In the genomic region with DNA sequence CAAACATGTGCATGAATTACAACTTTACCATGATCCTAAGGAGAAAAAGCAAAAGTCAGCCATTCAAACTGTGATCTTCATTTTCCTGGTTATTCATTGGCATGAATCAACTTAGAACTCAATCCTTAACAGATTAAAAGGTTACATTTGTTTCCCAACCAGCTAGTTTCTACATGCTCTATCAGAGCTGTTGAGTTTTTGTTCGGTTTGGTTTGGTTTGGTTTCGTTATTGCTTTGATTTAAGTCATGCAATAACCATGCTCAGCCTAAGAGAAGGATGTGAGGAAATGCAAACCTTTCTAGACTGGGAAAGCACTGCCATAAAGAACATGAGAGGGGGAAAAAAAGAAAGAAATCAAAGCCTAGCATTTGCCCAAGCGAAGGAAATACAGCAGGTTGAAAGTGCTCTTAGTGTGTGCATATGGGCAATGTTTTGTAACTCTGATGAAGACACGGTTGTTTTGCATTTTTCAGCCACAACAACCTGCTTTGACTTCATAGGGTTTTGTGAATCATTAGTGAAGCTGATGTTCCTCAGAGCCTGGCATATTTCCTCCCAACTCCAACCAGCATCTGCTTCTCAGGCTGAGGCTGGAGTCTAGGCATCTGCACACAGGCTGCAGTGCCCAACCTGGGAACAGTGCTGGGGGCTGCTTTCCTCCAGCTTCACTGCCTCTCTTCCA, we compare ENCODE assay signal across 16 cellular contexts.
DNase-seq lines count a peak whose midpoint lies in the region; ATAC-seq, FAIRE-seq and TF ChIP-seq lines count a peak whose summit lies in the region.
"Had no signal": no experiment of that assay in that cellular context is flagged by ENCODE, and none has a peak within 500 bp of the region (broad histone marks: within the 10 kb centered on the region; RNA-seq: fewer than 3 reads in every experiment).

No MANE protein-coding gene starts in this region.

- DNase-seq in AG20443 (ENCODE audit: low spot score) (peak; percentile 21), GM12878 (ENCODE audit: low read depth, low spot score) (no peak), NCI-H128 (lab: John Stamatoyannopoulos, UW; ENCODE audit: unreplicated experiment) (no peak), iPS-NIHi11 (ENCODE audit: low spot score) (no peak)
- DNase-seq in CD8-positive, alpha-beta T cell: no peak
- DNase-seq in stimulated activated CD4-positive, alpha-beta T cell treated with anti-CD3 and anti-CD28 coated beads, Interleukin-4, amount 100 ng/mL, for 24 hours: no peak
- DNase-seq: activated CD4-positive, alpha-beta T cell treated with anti-CD3 and anti-CD28 coated beads, Interleukin-2, amount 50 U/mL, for 4 hours; amniotic stem cell; effector CD8-positive, alpha-beta T cell; NCI-H526 treated with DMSO at 0.1 percent for 48 hours; posterior cingulate gyrus; stimulated activated CD4-positive, alpha-beta T cell treated with anti-CD3 and anti-CD28 coated beads, Interleukin-4, amount 100 ng/mL, for 4 hours had no signal

- no peak overlapping the region for H3K9ac ChIP-seq in GM12878 (ENCODE audit: control insufficient read depth, insufficient read depth, low read length)

- H3K4me1 ChIP-seq in GM12878 (ENCODE audit: control insufficient read depth, insufficient read depth, low read length): no peaks in the 10 kb centered on the region
- H3K4me1 ChIP-seq in CD8-positive, alpha-beta T cell (ENCODE audit: insufficient read depth, low read length): no peaks in the 10 kb centered on the region

- TF ChIP-seq CTCF in GM12878 (IDR thresholded peaks at IDR 0.05 in 2 of 3, conservative IDR thresholded peaks at IDR 0.05 in 1 of 3; ENCODE audit: control insufficient read depth in 2 of 3, extremely low read depth in 1 of 3, insufficient read depth in 1 of 3, low read depth in 3 of 3, low read length in 3 of 3): no peak
- TF ChIP-seq CTCF in CD8-positive, alpha-beta T cell (IDR thresholded peaks at IDR 0.05): no peak

- H3K4me1 Mint-ChIP-seq in CD8-positive, alpha-beta T cell (ENCODE audit: low read depth): peaks cover 4% of the 10 kb centered on the region

- H3K9me3 ChIP-seq in GM12878 (replicated peaks; ENCODE audit: control insufficient read depth, insufficient read depth, low read length): no peaks in the 10 kb centered on the region; the same call in 2 of the 3 replicates
- H3K9me3 ChIP-seq in CD8-positive, alpha-beta T cell (ENCODE audit: low read length): no peaks in the 10 kb centered on the region

- H3K27ac ChIP-seq in GM12878 (ENCODE audit: control insufficient read depth, insufficient read depth): no peak overlapping the region
- H3K27ac ChIP-seq in CD8-positive, alpha-beta T cell (ENCODE audit: low read depth, low read length): no peak overlapping the region
- H3K27ac ChIP-seq: C4-2B had no signal

- no peak overlapping the region for H3K4me2 ChIP-seq in GM12878 (ENCODE audit: control insufficient read depth, insufficient read depth)

- no peaks in the 10 kb centered on the region for H3K36me3 Mint-ChIP-seq in CD8-positive, alpha-beta T cell

- CTCF ChIA-PET in GM12878 (lab: Yijun Ruan, JAX): no interaction called here
- CTCF ChIA-PET in CD8-positive, alpha-beta T cell (lab: Charles Lee): no interaction called here

- no peaks in the 10 kb centered on the region for H3K79me2 ChIP-seq in GM12878 (ENCODE audit: control insufficient read depth, insufficient read depth, low read length)

- no peak overlapping the region for H3K4me3 ChIP-seq in GM12878
- no peak overlapping the region for H3K4me3 ChIP-seq in CD8-positive, alpha-beta T cell (ENCODE audit: low read depth, low read length)
- H3K4me3 ChIP-seq: lung had no signal

- in situ Hi-C loops in GM12878 (cut with MboI): no loop called here

- TF ChIP-seq RAD21 in GM12878 (IDR thresholded peaks at IDR 0.05; ENCODE audit: insufficient read depth, low read depth, low read length): no peak

- no peak overlapping the region for H3K4me3 Mint-ChIP-seq in CD8-positive, alpha-beta T cell

- POLR2A ChIA-PET in GM12878 (lab: Charles Lee): no interaction called here
- POLR2A ChIA-PET in CD8-positive, alpha-beta T cell (lab: Charles Lee): no interaction called here

- TF ChIP-seq POLR2A in GM12878 (IDR thresholded peaks at IDR 0.05; ENCODE audit: low read depth, low read length): no peak

- BruUV-seq in GM12878 (replicated peaks; lab: Mats Ljungman, UMichigan): no TSS peak

- ATAC-seq in GM19025 (IDR thresholded peaks at IDR 0.05; ENCODE audit: low read depth, unreplicated experiment): peak; percentile 84
- peak; percentile 50 for ATAC-seq in HG03159 (IDR thresholded peaks at IDR 0.05; ENCODE audit: unreplicated experiment)
- ATAC-seq in GM12878: 0 out of 3 replicates have a peak, but pooled peaks have one; percentile 24
- no peak for ATAC-seq in CD8-positive, alpha-beta T cell

- H2AFZ ChIP-seq in GM12878 (ENCODE audit: control insufficient read depth, low read depth, low read length): no peak overlapping the region

- H3K27me3 Mint-ChIP-seq in CD8-positive, alpha-beta T cell (ENCODE audit: low read depth): no peaks in the 10 kb centered on the region

- intact Hi-C loops in GM12878 (cut with micrococcal nuclease; ENCODE audit: unreplicated experiment): no loop called here
- intact Hi-C loops in CD8-positive, alpha-beta T cell (cut with DNase I, micrococcal nuclease): no loop called here

- no peak for TF ChIP-seq EP300 in GM12878 (IDR thresholded peaks at IDR 0.05; ENCODE audit: borderline replicate concordance in 1 of 2, control insufficient read depth in 1 of 2, low read depth in 2 of 2, low read length in 2 of 2)

- WGBS in GM12878 (ENCODE audit: insufficient coverage, insufficient replicate concordance, low lambda C conversion rate, missing lambda C conversion rate): 11% methylated on average over 4 of the region's 4 CpGs

- no peak overlapping the region for H3K27ac Mint-ChIP-seq in CD8-positive, alpha-beta T cell

- no peaks in the 10 kb centered on the region for H3K27me3 ChIP-seq in GM12878 (replicated peaks in 1 of 2; ENCODE audit: control insufficient read depth in 2 of 2, insufficient read depth in 2 of 2, low read length in 1 of 2)
- H3K27me3 ChIP-seq in CD8-positive, alpha-beta T cell (ENCODE audit: insufficient read depth, low read length): no peaks in the 10 kb centered on the region

- no peak for FAIRE-seq in GM12878 (lab: Jason Lieb, UNC)

- no peaks in the 10 kb centered on the region for H3K36me3 ChIP-seq in GM12878 (ENCODE audit: control insufficient read depth in 2 of 2, insufficient read depth in 2 of 2, low read length in 1 of 2)
- H3K36me3 ChIP-seq in CD8-positive, alpha-beta T cell (ENCODE audit: insufficient read depth, low read length): no peaks in the 10 kb centered on the region

- SMC1A ChIA-PET in GM12878 (lab: Charles Lee; ENCODE audit: uncharacterized antibody, unreplicated experiment): no interaction called here

- H3K9me3 Mint-ChIP-seq in CD8-positive, alpha-beta T cell: no peaks in the 10 kb centered on the region

- RAD21 ChIA-PET in GM12878 (lab: Charles Lee; ENCODE audit: unreplicated experiment): no interaction called here

- H4K20me1 ChIP-seq in GM12878 (ENCODE audit: control insufficient read depth, insufficient read depth): no peaks in the 10 kb centered on the region

TF ChIP-seq in GM12878, 131 proteins besides CTCF, POLR2A, EP300 and RAD21:
- no peak for TF ChIP-seq RBBP5 (conservative IDR thresholded peaks at IDR 0.05)
